8 cellular contexts compared by ENCODE assay signal in genomic region chr1:113759341-113760101, GRCh38. TPM values are rescaled to one million over a fixed set of nuclear protein-coding genes. Genes with fewer than 3 reads are reported as not detected.
A peak's percentile ranks its signal among the peaks of the same experiment; 100 is the strongest.
DNase-seq lines count a peak whose midpoint lies in the region; ATAC-seq, FAIRE-seq and TF ChIP-seq lines count a peak whose summit lies in the region.

Gene PHTF1, minus strand, starts transcription at chr1:113759486. Its CDS starts 783 bp downstream, at chr1:113758703.

- peak within 1 kb of the TSS; percentile 89 for H3K4me3 Mint-ChIP-seq in progenitor cell of endocrine pancreas (ENCODE audit: low read depth)

- peak within 1 kb of the TSS; percentile 100 for H3K27ac Mint-ChIP-seq in progenitor cell of endocrine pancreas

- no peaks in the 10 kb centered on the region for H3K9me3 ChIP-seq in left ventricle myocardium inferior (replicated peaks)

- peaks cover under 1% of the 10 kb centered on the region for H3K36me3 ChIP-seq in left ventricle myocardium inferior

- H3K27ac ChIP-seq in left ventricle myocardium inferior (replicated peaks): peak within 1 kb of the TSS; percentile 96

- peaks cover 38% of the 10 kb centered on the region for H3K4me1 ChIP-seq in left ventricle myocardium inferior

- DNase-seq in GM13976 (ENCODE audit: low spot score) (peak; percentile 85), NCI-H1105 (lab: John Stamatoyannopoulos, UW) (peak; percentile 68), T-helper 1 cell (peak; percentile 27 to 74 (median 45)), amniotic stem cell (lab: John Stamatoyannopoulos, UW) (peak; percentile 58), left ventricle myocardium inferior (peak; percentile 71), progenitor cell of endocrine pancreas (ENCODE audit: low spot score, unreplicated experiment) (peak; percentile 58), urothelium cell line (ENCODE audit: low spot score) (peak; percentile 92)

- H3K27me3 ChIP-seq in left ventricle myocardium inferior (ENCODE audit: low read depth): no peaks in the 10 kb centered on the region

- peaks cover 35% of the 10 kb centered on the region for H3K4me1 Mint-ChIP-seq in progenitor cell of endocrine pancreas (ENCODE audit: low read depth)

- peaks cover 7% of the 10 kb centered on the region for H3K36me3 Mint-ChIP-seq in progenitor cell of endocrine pancreas (ENCODE audit: insufficient read depth)

- intact Hi-C loops in left ventricle myocardium inferior (cut with micrococcal nuclease): no loop called here

- TF ChIP-seq CTCF in GM13976 (IDR thresholded peaks at IDR 0.05; ENCODE audit: borderline replicate concordance, control extremely low read depth, extremely low read depth, insufficient read depth, missing control alignments): no peak
- TF ChIP-seq CTCF in left ventricle myocardium inferior (IDR thresholded peaks at IDR 0.05; ENCODE audit: borderline replicate concordance): no peak
- no peak for TF ChIP-seq CTCF in progenitor cell of endocrine pancreas (IDR thresholded peaks at IDR 0.05; ENCODE audit: unreplicated experiment)

- in situ Hi-C loops in GM13976 (cut with MboI; ENCODE audit: low sequenced_read_pairs, unreplicated experiment): no loop called here

- H3K4me3 ChIP-seq in left ventricle myocardium inferior: peak within 1 kb of the TSS; percentile 95

- H3K27me3 Mint-ChIP-seq in progenitor cell of endocrine pancreas: no peaks in the 10 kb centered on the region

- H3K9me3 Mint-ChIP-seq in progenitor cell of endocrine pancreas (ENCODE audit: low read depth): no peaks in the 10 kb centered on the region

- ATAC-seq in HG02642 (IDR thresholded peaks at IDR 0.05; ENCODE audit: poor library complexity, unreplicated experiment): peak; percentile 92

- no peak for FAIRE-seq in urothelium cell line (lab: Jason Lieb, UNC)

RNA-seq across cellular contexts. Expression of gene PHTF1, which starts in this region (rescaled TPM):
- 10.7 TPM for total RNA-seq in left ventricle myocardium inferior
- total RNA-seq in progenitor cell of endocrine pancreas: 51.3 and 51.9 TPM in 2 replicates

Comparison
In these comparisons a context has a peak if more than half of its experiments do, and no peak if none do; other contexts are left out.
1. Peak in every context shown above with its lines: DNase-seq, ATAC-seq, H3K4me3 ChIP-seq and H3K27ac ChIP-seq.